In genomic region chr1:8874230-8875201, GRCh38 we compare ENCODE assay signal across 8 cellular contexts. TPM values are rescaled to one million over a fixed set of nuclear protein-coding genes. Genes with fewer than 3 reads are reported as not detected.
DNase-seq lines count a peak whose midpoint lies in the region; ATAC-seq and TF ChIP-seq lines count a peak whose summit lies in the region.

No MANE protein-coding gene starts in this region.

- peaks cover 37% of the 10 kb centered on the region for H3K36me3 Mint-ChIP-seq in type B pancreatic cell

- peak overlapping the region; percentile 76 for H3K27ac Mint-ChIP-seq in type B pancreatic cell

- peak overlapping the region; percentile 95 for H3K4me3 Mint-ChIP-seq in type B pancreatic cell

- no peak for ATAC-seq in HG02642 (IDR thresholded peaks at IDR 0.05; ENCODE audit: poor library complexity, unreplicated experiment)
- no peak for ATAC-seq in HG03039 (IDR thresholded peaks at IDR 0.05; ENCODE audit: unreplicated experiment)

- H3K4me1 ChIP-seq in cardiac muscle cell (ENCODE audit: low read depth) (peaks cover 45% of the 10 kb centered on the region), adipocyte (ENCODE audit: control insufficient read depth, insufficient read depth, low read length) (peaks cover 79% of the 10 kb centered on the region)

- H3K4me1 Mint-ChIP-seq in type B pancreatic cell (ENCODE audit: unreplicated experiment), result peaks cover 46% of the 10 kb centered on the region

- H3K9ac ChIP-seq in adipocyte (ENCODE audit: low read length), result peak overlapping the region; percentile 100

- DNase-seq in cardiac muscle cell (ENCODE audit: low read depth in 1 of 2, low spot score in 1 of 2) (peak in 1 of 2 donors; percentile 65), cardiac septum (ENCODE audit: low spot score) (no peak), adipocyte (ENCODE audit: low read depth) (peak; percentile 22), type B pancreatic cell (ENCODE audit: extremely low spot score, unreplicated experiment) (no peak), NCI-H2107 treated with DMSO at 0.1 percent for 48 hours (lab: John Stamatoyannopoulos, UW; ENCODE audit: unreplicated experiment) (no peak)

- H3K36me3 ChIP-seq in cardiac muscle cell (peaks cover 62% of the 10 kb centered on the region), adipocyte (ENCODE audit: control insufficient read depth, insufficient read depth, low read length, severe bottlenecking) (peaks cover 67% of the 10 kb centered on the region)

- H3K9me3 Mint-ChIP-seq in type B pancreatic cell, result no peaks in the 10 kb centered on the region

- intact Hi-C loops in cardiac septum (cut with DNase I), result loop anchor here (5.0 kb wide), 1 partner anchor 113 kb away; no protein-coding TSS in a partner anchor

- peak overlapping the region; percentile 89 for H3K4me3 ChIP-seq in cardiac muscle cell
- peak overlapping the region; percentile 98 for H3K4me3 ChIP-seq in adipocyte (ENCODE audit: low read length)

- no peaks in the 10 kb centered on the region for H3K27me3 ChIP-seq in cardiac muscle cell
- no peaks in the 10 kb centered on the region for H3K27me3 ChIP-seq in adipocyte (replicated peaks; ENCODE audit: control insufficient read depth, insufficient read depth, low read length)
- no peaks in the 10 kb centered on the region for H3K27me3 ChIP-seq in layer of hippocampus (ENCODE audit: control insufficient read depth, insufficient read depth, low read length)

- peak overlapping the region; percentile 77 for H3K27ac ChIP-seq in cardiac muscle cell
- H3K27ac ChIP-seq in layer of hippocampus (ENCODE audit: low read depth, low read length), result peak overlapping the region; percentile 42

- H3K27me3 Mint-ChIP-seq in type B pancreatic cell, result no peaks in the 10 kb centered on the region

- TF ChIP-seq CTCF in cardiac muscle cell (IDR thresholded peaks at IDR 0.05; ENCODE audit: low read depth, low read length) (no peak), type B pancreatic cell (conservative IDR thresholded peaks at IDR 0.05) (no peak)

- H3K9me3 ChIP-seq in cardiac muscle cell (ENCODE audit: low read depth) (no peaks in the 10 kb centered on the region), adipocyte (ENCODE audit: control insufficient read depth, low read length) (no peaks in the 10 kb centered on the region)

RNA-seq across cellular contexts. Expression of gene ENO1, which starts 4.0 kb away (rescaled TPM):
- total RNA-seq in cardiac muscle cell (3,076 and 4,542 TPM in 2 replicates), cardiac septum (166 TPM), type B pancreatic cell (ENCODE audit: low replicate concordance) (599 and 828 TPM in 2 replicates)
- polyA plus RNA-seq in cardiac muscle cell, result 4,459 and 4,945 TPM in 2 replicates

RNA-seq across cellular contexts. Expression of gene RERE, which starts 57.1 kb away (rescaled TPM):
- total RNA-seq in cardiac muscle cell (59.5 and 81.0 TPM in 2 replicates), cardiac septum (102 TPM), type B pancreatic cell (ENCODE audit: low replicate concordance) (100 and 141 TPM in 2 replicates)
- 70.3 and 72.5 TPM in 2 replicates for polyA plus RNA-seq in cardiac muscle cell
